ENCODE assay signal across 1 cellular context in the genomic region with DNA sequence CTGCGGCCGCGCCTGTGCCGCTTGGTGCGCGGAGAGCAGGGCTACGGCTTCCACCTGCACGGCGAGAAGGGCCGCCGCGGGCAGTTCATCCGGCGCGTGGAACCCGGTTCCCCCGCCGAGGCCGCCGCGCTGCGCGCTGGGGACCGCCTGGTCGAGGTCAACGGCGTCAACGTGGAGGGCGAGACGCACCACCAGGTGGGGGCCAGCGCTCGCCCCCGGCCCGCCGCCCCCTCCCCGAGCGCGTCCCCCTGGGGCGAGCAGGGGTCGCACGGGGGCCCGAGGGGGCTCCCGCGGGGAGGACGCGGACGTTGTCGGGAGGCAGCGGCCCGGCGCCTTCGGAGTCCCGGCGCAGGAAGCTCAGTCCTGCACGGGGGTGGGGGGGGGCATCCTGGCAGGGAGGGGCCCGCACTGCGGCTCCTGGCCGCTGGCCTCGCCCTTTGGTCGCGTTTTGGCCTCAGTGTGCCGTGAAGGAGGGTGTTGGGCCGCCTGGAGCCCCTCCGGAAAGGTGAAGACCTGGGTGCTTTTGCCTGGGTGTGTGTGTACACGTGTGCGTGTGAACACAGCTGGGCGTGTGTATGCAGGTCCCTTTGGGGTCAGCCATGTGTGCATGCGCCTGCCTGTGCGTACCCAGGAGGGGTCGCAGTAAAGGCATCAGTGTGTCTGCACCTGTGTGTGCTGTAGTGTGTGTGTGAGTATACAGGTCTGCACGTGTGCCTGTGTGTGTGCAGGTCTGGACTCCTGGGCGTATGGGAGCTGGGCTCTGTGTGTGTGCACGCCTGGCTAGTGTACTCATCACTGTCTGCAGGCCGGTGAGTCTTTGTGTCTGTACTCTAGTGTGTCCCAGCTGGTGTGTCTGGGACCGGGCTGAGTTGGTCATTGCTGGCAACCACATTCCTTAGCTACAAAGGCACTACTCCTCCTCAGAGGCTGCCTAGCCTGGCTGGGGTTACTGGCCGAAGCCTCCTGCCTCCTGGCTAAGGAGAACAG.
A peak's percentile ranks its signal among the peaks of the same experiment; 100 is the strongest.
TF ChIP-seq lines count a peak whose summit lies in the region.

No MANE protein-coding gene starts in this region.

TF ChIP-seq in HepG2, 621 proteins besides CTCF, POLR2A, EP300 and RAD21 (continued from another document and continues in another):
- TF ChIP-seq SKI (IDR thresholded peaks at IDR 0.05; ENCODE audit: partially characterized antibody): peak; percentile 44
- TF ChIP-seq, protein P1, sequence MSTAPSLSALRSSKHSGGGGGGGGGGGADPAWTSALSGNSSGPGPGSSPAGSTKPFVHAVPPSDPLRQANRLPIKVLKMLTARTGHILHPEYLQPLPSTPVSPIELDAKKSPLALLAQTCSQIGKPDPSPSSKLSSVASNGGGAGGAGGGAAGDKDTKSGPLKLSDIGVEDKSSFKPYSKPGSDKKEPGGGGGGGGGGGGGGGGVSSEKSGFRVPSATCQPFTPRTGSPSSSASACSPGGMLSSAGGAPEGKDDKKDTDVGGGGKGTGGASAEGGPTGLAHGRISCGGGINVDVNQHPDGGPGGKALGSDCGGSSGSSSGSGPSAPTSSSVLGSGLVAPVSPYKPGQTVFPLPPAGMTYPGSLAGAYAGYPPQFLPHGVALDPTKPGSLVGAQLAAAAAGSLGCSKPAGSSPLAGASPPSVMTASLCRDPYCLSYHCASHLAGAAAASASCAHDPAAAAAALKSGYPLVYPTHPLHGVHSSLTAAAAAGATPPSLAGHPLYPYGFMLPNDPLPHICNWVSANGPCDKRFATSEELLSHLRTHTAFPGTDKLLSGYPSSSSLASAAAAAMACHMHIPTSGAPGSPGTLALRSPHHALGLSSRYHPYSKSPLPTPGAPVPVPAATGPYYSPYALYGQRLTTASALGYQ (CRISPR knock-in tag; IDR thresholded peaks at IDR 0.05): no peak
- no peak; the same call in 1 of the 2 replicates for TF ChIP-seq NFKB2 (CRISPR knock-in tag; IDR thresholded peaks at IDR 0.05; ENCODE audit: borderline replicate concordance)
- TF ChIP-seq, protein P2, sequence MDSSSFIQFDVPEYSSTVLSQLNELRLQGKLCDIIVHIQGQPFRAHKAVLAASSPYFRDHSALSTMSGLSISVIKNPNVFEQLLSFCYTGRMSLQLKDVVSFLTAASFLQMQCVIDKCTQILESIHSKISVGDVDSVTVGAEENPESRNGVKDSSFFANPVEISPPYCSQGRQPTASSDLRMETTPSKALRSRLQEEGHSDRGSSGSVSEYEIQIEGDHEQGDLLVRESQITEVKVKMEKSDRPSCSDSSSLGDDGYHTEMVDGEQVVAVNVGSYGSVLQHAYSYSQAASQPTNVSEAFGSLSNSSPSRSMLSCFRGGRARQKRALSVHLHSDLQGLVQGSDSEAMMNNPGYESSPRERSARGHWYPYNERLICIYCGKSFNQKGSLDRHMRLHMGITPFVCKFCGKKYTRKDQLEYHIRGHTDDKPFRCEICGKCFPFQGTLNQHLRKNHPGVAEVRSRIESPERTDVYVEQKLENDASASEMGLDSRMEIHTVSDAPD (CRISPR knock-in tag; IDR thresholded peaks at IDR 0.05): no peak
- TF ChIP-seq, protein P3, sequence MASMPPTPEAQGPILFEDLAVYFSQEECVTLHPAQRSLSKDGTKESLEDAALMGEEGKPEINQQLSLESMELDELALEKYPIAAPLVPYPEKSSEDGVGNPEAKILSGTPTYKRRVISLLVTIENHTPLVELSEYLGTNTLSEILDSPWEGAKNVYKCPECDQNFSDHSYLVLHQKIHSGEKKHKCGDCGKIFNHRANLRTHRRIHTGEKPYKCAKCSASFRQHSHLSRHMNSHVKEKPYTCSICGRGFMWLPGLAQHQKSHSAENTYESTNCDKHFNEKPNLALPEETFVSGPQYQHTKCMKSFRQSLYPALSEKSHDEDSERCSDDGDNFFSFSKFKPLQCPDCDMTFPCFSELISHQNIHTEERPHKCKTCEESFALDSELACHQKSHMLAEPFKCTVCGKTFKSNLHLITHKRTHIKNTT (CRISPR knock-in tag; IDR thresholded peaks at IDR 0.05): no peak
- TF ChIP-seq, protein P4, sequence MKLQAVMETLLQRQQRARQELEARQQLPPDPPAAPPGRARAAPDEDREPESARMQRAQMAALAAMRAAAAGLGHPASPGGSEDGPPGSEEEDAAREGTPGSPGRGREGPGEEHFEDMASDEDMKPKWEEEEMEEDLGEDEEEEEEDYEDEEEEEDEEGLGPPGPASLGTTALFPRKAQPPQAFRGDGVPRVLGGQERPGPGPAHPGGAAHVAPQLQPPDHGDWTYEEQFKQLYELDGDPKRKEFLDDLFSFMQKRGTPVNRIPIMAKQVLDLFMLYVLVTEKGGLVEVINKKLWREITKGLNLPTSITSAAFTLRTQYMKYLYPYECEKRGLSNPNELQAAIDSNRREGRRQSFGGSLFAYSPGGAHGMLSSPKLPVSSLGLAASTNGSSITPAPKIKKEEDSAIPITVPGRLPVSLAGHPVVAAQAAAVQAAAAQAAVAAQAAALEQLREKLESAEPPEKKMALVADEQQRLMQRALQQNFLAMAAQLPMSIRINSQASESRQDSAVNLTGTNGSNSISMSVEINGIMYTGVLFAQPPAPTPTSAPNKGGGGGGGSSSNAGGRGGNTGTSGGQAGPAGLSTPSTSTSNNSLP (IDR thresholded peaks at IDR 0.05; ENCODE audit: low read depth, low read length): no peak
- TF ChIP-seq ZKSCAN5 (CRISPR knock-in tag; IDR thresholded peaks at IDR 0.05): no peak
- TF ChIP-seq ARNT (IDR thresholded peaks at IDR 0.05): no peak
- TF ChIP-seq IKZF1 (IDR thresholded peaks at IDR 0.05): no peak
- TF ChIP-seq KLF6 (CRISPR knock-in tag; IDR thresholded peaks at IDR 0.05): no peak
- TF ChIP-seq, protein P5, sequence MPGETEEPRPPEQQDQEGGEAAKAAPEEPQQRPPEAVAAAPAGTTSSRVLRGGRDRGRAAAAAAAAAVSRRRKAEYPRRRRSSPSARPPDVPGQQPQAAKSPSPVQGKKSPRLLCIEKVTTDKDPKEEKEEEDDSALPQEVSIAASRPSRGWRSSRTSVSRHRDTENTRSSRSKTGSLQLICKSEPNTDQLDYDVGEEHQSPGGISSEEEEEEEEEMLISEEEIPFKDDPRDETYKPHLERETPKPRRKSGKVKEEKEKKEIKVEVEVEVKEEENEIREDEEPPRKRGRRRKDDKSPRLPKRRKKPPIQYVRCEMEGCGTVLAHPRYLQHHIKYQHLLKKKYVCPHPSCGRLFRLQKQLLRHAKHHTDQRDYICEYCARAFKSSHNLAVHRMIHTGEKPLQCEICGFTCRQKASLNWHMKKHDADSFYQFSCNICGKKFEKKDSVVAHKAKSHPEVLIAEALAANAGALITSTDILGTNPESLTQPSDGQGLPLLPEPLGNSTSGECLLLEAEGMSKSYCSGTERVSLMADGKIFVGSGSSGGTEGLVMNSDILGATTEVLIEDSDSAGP (CRISPR knock-in tag; IDR thresholded peaks at IDR 0.05; ENCODE audit: borderline replicate concordance): no peak
- no peak for TF ChIP-seq ZNF484 (CRISPR knock-in tag; IDR thresholded peaks at IDR 0.05; ENCODE audit: borderline replicate concordance, low read depth)
- TF ChIP-seq ZNF496 (CRISPR knock-in tag; IDR thresholded peaks at IDR 0.05; ENCODE audit: insufficient replicate concordance): no peak
- no peak for TF ChIP-seq ZNF432 (CRISPR knock-in tag; IDR thresholded peaks at IDR 0.05; ENCODE audit: borderline replicate concordance)
- TF ChIP-seq NAIF1 (CRISPR knock-in tag; IDR thresholded peaks at IDR 0.05; ENCODE audit: borderline replicate concordance): no peak
- TF ChIP-seq MAF1 (CRISPR knock-in tag; IDR thresholded peaks at IDR 0.05; ENCODE audit: borderline replicate concordance): no peak
- TF ChIP-seq SIN3A (IDR thresholded peaks at IDR 0.05; ENCODE audit: borderline replicate concordance, low read depth, low read length): no peak
- TF ChIP-seq EEA1 (CRISPR knock-in tag; IDR thresholded peaks at IDR 0.05; ENCODE audit: borderline replicate concordance): no peak
- peak; percentile 83; the same call in 1 of the 2 replicates for TF ChIP-seq ZNF468 (CRISPR knock-in tag; IDR thresholded peaks at IDR 0.05)
- TF ChIP-seq ZNF883 (CRISPR knock-in tag; IDR thresholded peaks at IDR 0.05; ENCODE audit: not compliant biosample characterization): no peak
- no peak for TF ChIP-seq TEAD2 (CRISPR knock-in tag; IDR thresholded peaks at IDR 0.05)
- TF ChIP-seq NR2F2 (IDR thresholded peaks at IDR 0.05; ENCODE audit: borderline replicate concordance, low read depth): no peak
- TF ChIP-seq, protein P6, sequence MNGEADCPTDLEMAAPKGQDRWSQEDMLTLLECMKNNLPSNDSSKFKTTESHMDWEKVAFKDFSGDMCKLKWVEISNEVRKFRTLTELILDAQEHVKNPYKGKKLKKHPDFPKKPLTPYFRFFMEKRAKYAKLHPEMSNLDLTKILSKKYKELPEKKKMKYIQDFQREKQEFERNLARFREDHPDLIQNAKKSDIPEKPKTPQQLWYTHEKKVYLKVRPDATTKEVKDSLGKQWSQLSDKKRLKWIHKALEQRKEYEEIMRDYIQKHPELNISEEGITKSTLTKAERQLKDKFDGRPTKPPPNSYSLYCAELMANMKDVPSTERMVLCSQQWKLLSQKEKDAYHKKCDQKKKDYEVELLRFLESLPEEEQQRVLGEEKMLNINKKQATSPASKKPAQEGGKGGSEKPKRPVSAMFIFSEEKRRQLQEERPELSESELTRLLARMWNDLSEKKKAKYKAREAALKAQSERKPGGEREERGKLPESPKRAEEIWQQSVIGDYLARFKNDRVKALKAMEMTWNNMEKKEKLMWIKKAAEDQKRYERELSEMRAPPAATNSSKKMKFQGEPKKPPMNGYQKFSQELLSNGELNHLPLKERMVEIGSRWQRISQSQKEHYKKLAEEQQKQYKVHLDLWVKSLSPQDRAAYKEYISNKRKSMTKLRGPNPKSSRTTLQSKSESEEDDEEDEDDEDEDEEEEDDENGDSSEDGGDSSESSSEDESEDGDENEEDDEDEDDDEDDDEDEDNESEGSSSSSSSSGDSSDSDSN (CRISPR knock-in tag; IDR thresholded peaks at IDR 0.05): 0 out of 2 replicates have a peak, but pooled peaks have one; percentile 36
- TF ChIP-seq, protein P7, sequence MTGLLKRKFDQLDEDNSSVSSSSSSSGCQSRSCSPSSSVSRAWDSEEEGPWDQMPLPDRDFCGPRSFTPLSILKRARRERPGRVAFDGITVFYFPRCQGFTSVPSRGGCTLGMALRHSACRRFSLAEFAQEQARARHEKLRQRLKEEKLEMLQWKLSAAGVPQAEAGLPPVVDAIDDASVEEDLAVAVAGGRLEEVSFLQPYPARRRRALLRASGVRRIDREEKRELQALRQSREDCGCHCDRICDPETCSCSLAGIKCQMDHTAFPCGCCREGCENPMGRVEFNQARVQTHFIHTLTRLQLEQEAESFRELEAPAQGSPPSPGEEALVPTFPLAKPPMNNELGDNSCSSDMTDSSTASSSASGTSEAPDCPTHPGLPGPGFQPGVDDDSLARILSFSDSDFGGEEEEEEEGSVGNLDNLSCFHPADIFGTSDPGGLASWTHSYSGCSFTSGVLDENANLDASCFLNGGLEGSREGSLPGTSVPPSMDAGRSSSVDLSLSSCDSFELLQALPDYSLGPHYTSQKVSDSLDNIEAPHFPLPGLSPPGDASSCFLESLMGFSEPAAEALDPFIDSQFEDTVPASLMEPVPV (CRISPR knock-in tag; IDR thresholded peaks at IDR 0.05): no peak
- TF ChIP-seq, protein P8, sequence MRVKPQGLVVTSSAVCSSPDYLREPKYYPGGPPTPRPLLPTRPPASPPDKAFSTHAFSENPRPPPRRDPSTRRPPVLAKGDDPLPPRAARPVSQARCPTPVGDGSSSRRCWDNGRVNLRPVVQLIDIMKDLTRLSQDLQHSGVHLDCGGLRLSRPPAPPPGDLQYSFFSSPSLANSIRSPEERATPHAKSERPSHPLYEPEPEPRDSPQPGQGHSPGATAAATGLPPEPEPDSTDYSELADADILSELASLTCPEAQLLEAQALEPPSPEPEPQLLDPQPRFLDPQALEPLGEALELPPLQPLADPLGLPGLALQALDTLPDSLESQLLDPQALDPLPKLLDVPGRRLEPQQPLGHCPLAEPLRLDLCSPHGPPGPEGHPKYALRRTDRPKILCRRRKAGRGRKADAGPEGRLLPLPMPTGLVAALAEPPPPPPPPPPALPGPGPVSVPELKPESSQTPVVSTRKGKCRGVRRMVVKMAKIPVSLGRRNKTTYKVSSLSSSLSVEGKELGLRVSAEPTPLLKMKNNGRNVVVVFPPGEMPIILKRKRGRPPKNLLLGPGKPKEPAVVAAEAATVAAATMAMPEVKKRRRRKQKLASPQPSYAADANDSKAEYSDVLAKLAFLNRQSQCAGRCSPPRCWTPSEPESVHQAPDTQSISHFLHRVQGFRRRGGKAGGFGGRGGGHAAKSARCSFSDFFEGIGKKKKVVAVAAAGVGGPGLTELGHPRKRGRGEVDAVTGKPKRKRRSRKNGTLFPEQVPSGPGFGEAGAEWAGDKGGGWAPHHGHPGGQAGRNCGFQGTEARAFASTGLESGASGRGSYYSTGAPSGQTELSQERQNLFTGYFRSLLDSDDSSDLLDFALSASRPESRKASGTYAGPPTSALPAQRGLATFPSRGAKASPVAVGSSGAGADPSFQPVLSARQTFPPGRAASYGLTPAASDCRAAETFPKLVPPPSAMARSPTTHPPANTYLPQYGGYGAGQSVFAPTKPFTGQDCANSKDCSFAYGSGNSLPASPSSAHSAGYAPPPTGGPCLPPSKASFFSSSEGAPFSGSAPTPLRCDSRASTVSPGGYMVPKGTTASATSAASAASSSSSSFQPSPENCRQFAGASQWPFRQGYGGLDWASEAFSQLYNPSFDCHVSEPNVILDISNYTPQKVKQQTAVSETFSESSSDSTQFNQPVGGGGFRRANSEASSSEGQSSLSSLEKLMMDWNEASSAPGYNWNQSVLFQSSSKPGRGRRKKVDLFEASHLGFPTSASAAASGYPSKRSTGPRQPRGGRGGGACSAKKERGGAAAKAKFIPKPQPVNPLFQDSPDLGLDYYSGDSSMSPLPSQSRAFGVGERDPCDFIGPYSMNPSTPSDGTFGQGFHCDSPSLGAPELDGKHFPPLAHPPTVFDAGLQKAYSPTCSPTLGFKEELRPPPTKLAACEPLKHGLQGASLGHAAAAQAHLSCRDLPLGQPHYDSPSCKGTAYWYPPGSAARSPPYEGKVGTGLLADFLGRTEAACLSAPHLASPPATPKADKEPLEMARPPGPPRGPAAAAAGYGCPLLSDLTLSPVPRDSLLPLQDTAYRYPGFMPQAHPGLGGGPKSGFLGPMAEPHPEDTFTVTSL (CRISPR knock-in tag; IDR thresholded peaks at IDR 0.05; ENCODE audit: borderline replicate concordance): no peak
- no peak for TF ChIP-seq CEBPB (IDR thresholded peaks at IDR 0.05; ENCODE audit: borderline replicate concordance, low read depth, low read length)
- no peak for TF ChIP-seq ZNF12 (CRISPR knock-in tag; IDR thresholded peaks at IDR 0.05)
- no peak for TF ChIP-seq ZNF572 (CRISPR knock-in tag; IDR thresholded peaks at IDR 0.05)
- TF ChIP-seq MEIS1 (CRISPR knock-in tag; IDR thresholded peaks at IDR 0.05; ENCODE audit: borderline replicate concordance): no peak
- TF ChIP-seq KLF15 (CRISPR knock-in tag; IDR thresholded peaks at IDR 0.05; ENCODE audit: borderline replicate concordance): no peak
- TF ChIP-seq, protein P9, sequence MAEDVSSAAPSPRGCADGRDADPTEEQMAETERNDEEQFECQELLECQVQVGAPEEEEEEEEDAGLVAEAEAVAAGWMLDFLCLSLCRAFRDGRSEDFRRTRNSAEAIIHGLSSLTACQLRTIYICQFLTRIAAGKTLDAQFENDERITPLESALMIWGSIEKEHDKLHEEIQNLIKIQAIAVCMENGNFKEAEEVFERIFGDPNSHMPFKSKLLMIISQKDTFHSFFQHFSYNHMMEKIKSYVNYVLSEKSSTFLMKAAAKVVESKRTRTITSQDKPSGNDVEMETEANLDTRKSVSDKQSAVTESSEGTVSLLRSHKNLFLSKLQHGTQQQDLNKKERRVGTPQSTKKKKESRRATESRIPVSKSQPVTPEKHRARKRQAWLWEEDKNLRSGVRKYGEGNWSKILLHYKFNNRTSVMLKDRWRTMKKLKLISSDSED (CRISPR knock-in tag; IDR thresholded peaks at IDR 0.05): no peak
